In genomic region chr2:15561574-15562344, GRCh38 we compare ENCODE assay signal across 8 cellular contexts. TPM values are rescaled to one million over a fixed set of nuclear protein-coding genes. Genes with fewer than 3 reads are reported as not detected.
DNase-seq lines count a peak whose midpoint lies in the region; ATAC-seq, FAIRE-seq and TF ChIP-seq lines count a peak whose summit lies in the region.

No MANE protein-coding gene starts in this region.

- TF ChIP-seq CTCF in fibroblast of pulmonary artery (IDR thresholded peaks at IDR 0.05; ENCODE audit: low read length, missing control alignments): no peak
- TF ChIP-seq CTCF in nephron progenitor cell (IDR thresholded peaks at IDR 0.05): no peak

- peak overlapping the region; percentile 98 for H3K4me3 Mint-ChIP-seq in nephron progenitor cell

- H3K4me1 Mint-ChIP-seq in nephron progenitor cell: peaks cover 66% of the 10 kb centered on the region

- H3K27ac Mint-ChIP-seq in nephron progenitor cell: peak overlapping the region; percentile 99

- ATAC-seq in Right ventricle myocardium inferior (peak; percentile 57), HG02884 (IDR thresholded peaks at IDR 0.05; ENCODE audit: unreplicated experiment) (peak; percentile 27)

- peak overlapping the region; percentile 79 for H3K4me3 ChIP-seq in fibroblast of pulmonary artery (replicated peaks; ENCODE audit: low read depth, low read length)

- intact Hi-C loops in Right ventricle myocardium inferior (cut with DNase I) (no loop called here), cardiac septum (cut with DNase I) (loop anchor here (1.0 kb wide), 1 partner anchor 30 kb away; the partner anchor contains the start of gene DDX1)

- peaks cover 5% of the 10 kb centered on the region for H3K27me3 Mint-ChIP-seq in nephron progenitor cell (ENCODE audit: low read depth, poor library complexity)

- FAIRE-seq in urothelium cell line (lab: Jason Lieb, UNC): no peak

- H3K36me3 Mint-ChIP-seq in nephron progenitor cell (ENCODE audit: low read depth): no peaks in the 10 kb centered on the region

- no peaks in the 10 kb centered on the region for H3K9me3 Mint-ChIP-seq in nephron progenitor cell

- no peak for DNase-seq in Right ventricle myocardium inferior (ENCODE audit: missing footprints)
- no peak for DNase-seq in cardiac septum (ENCODE audit: low spot score)
- peak; percentile 69 for DNase-seq in NCI-H345 (lab: John Stamatoyannopoulos, UW)
- DNase-seq in activated T-cell treated with anti-CD3 and anti-CD28 coated beads, Interleukin-2, amount 50 U/mL, for 1 hour: peak; percentile 26
- DNase-seq in fibroblast of pulmonary artery (ENCODE audit: low read depth): peak; percentile 71
- peak; percentile 40 for DNase-seq in nephron progenitor cell
- peak; percentile 49 for DNase-seq in urothelium cell line (ENCODE audit: low spot score)

RNA-seq across cellular contexts. Expression of gene NBAS, which starts 0.6 kb away (rescaled TPM):
- total RNA-seq in Right ventricle myocardium inferior: 60.2 TPM
- 38.9 TPM for total RNA-seq in cardiac septum

RNA-seq across cellular contexts. Expression of gene DDX1, which starts 29.9 kb away (rescaled TPM):
- total RNA-seq in Right ventricle myocardium inferior: 142 TPM
- total RNA-seq in cardiac septum: 112 TPM

Comparison
In these comparisons a context has a peak if more than half of its experiments do, and no peak if none do; other contexts are left out.
1. DNase-seq: peak in NCI-H345 (single experiment), activated T-cell treated with anti-CD3 and anti-CD28 coated beads, Interleukin-2, amount 50 U/mL, for 1 hour (single experiment), fibroblast of pulmonary artery (single experiment), nephron progenitor cell (single experiment) and urothelium cell line (single experiment); none in Right ventricle myocardium inferior (single experiment) and cardiac septum (single experiment).